Comparison of ENCODE assay signal across 19 cellular contexts in genomic region chr15:92506506-92506905, GRCh38.
DNase-seq lines count a peak whose midpoint lies in the region; ATAC-seq and TF ChIP-seq lines count a peak whose summit lies in the region.
"Had no signal": no experiment of that assay in that cellular context is flagged by ENCODE, and none has a peak within 500 bp of the region (broad histone marks: within the 10 kb centered on the region; RNA-seq: fewer than 3 reads in every experiment).

No MANE protein-coding gene starts in this region.

- ATAC-seq in CD4-positive, alpha-beta T cell (ENCODE audit: poor library complexity): peak; percentile 44
- peak; percentile 18 to 42 for ATAC-seq in gastrocnemius medialis
- ATAC-seq in activated naive CD8-positive, alpha-beta T cell treated with anti-CD3 and anti-CD28 coated beads, Interleukin-2, amount 50 U/mL, for 24 hours: no peak
- no peak for ATAC-seq in GM21723 (IDR thresholded peaks at IDR 0.05; ENCODE audit: unreplicated experiment)

- CTCF ChIA-PET in CD4-positive, alpha-beta T cell (lab: Charles Lee): no interaction called here
- CTCF ChIA-PET in PC-9 (lab: Charles Lee): no interaction called here

- H3K27ac Mint-ChIP-seq in CD4-positive, alpha-beta T cell: peak overlapping the region; percentile 73
- no peak overlapping the region for H3K27ac Mint-ChIP-seq in activated naive CD8-positive, alpha-beta T cell treated with anti-CD3 and anti-CD28 coated beads, Interleukin-2, amount 50 U/mL, for 24 hours
- H3K27ac Mint-ChIP-seq in chondrocyte (ENCODE audit: unreplicated experiment): no peak overlapping the region
- H3K27ac Mint-ChIP-seq: B cell; CD4-positive, alpha-beta memory T cell; CD8-positive, alpha-beta memory T cell had no signal

- in situ Hi-C loops in gastrocnemius medialis (cut with MboI; ENCODE audit: low sequenced_read_pairs in 4 of 4): no loop called here

- H3K4me2 ChIP-seq in PC-9: no peak overlapping the region
- H3K4me2 ChIP-seq: BLaER1 treated with 17β-estradiol and CSF1 and Interleukin-3, amounts not matched to agents 10 nM and 100 nM had no signal

- peak overlapping the region; percentile 23 for H3K4me3 Mint-ChIP-seq in CD4-positive, alpha-beta T cell
- H3K4me3 Mint-ChIP-seq in activated naive CD8-positive, alpha-beta T cell treated with anti-CD3 and anti-CD28 coated beads, Interleukin-2, amount 50 U/mL, for 24 hours: no peak overlapping the region
- H3K4me3 Mint-ChIP-seq in chondrocyte (ENCODE audit: unreplicated experiment): no peak overlapping the region
- H3K4me3 Mint-ChIP-seq: B cell; CD4-positive, alpha-beta memory T cell; CD8-positive, alpha-beta memory T cell had no signal

- no peak overlapping the region for H3K27ac ChIP-seq in CD4-positive, alpha-beta T cell (ENCODE audit: low read depth, low read length)
- H3K27ac ChIP-seq in PC-9: no peak overlapping the region
- no peak overlapping the region for H3K27ac ChIP-seq in gastrocnemius medialis
- H3K27ac ChIP-seq: BLaER1 treated with 17β-estradiol and CSF1 and Interleukin-3, amounts not matched to agents 10 nM and 100 nM; C4-2B had no signal

- H3K4me3 ChIP-seq in PC-9: no peak overlapping the region
- no peak overlapping the region for H3K4me3 ChIP-seq in gastrocnemius medialis
- H3K4me3 ChIP-seq: BLaER1 treated with 17β-estradiol and CSF1 and Interleukin-3, amounts not matched to agents 10 nM and 100 nM had no signal

- POLR2A ChIA-PET in CD4-positive, alpha-beta T cell (lab: Charles Lee): no interaction called here
- POLR2A ChIA-PET in PC-9 (lab: Charles Lee; ENCODE audit: unreplicated experiment): interaction anchor here (0.8 kb wide), 1 partner anchor 90 kb away, joined by 12 read pairs; no protein-coding TSS in a partner anchor

- H3K27me3 Mint-ChIP-seq in CD4-positive, alpha-beta T cell: no peaks in the 10 kb centered on the region
- peaks cover 4% of the 10 kb centered on the region for H3K27me3 Mint-ChIP-seq in activated naive CD8-positive, alpha-beta T cell treated with anti-CD3 and anti-CD28 coated beads, Interleukin-2, amount 50 U/mL, for 24 hours
- H3K27me3 Mint-ChIP-seq in chondrocyte (ENCODE audit: low read depth): peaks cover 17% of the 10 kb centered on the region

- DNase-seq in CD4-positive, alpha-beta T cell: no peak
- no peak for DNase-seq in PC-9
- peak; percentile 37 for DNase-seq in kidney tubule cell (ENCODE audit: low spot score)
- no peak for DNase-seq in gastrocnemius medialis
- no peak for DNase-seq in activated naive CD8-positive, alpha-beta T cell treated with anti-CD3 and anti-CD28 coated beads, Interleukin-2, amount 50 U/mL, for 24 hours
- no peak for DNase-seq in chondrocyte (ENCODE audit: low spot score)
- DNase-seq in NCI-H82 treated with DMSO at 0.1 percent for 48 hours (lab: John Stamatoyannopoulos, UW; ENCODE audit: unreplicated experiment): no peak
- DNase-seq: 8988T; AML-193; Caco-2; Calu3; CD4-positive, alpha-beta memory T cell; CD8-positive, alpha-beta memory T cell; DMS79 treated with DMSO at 0.1 percent for 48 hours; GF-D8 had no signal

- no TSS peak for BruUV-seq in PC-9 (replicated peaks; lab: Mats Ljungman, UMichigan)

- no peaks in the 10 kb centered on the region for H3K36me3 ChIP-seq in PC-9 (ENCODE audit: low read depth)
- no peaks in the 10 kb centered on the region for H3K36me3 ChIP-seq in gastrocnemius medialis
- H3K36me3 ChIP-seq: BLaER1 treated with 17β-estradiol and CSF1 and Interleukin-3, amounts not matched to agents 10 nM and 100 nM had no signal

- H4K20me1 ChIP-seq in PC-9 (ENCODE audit: insufficient read depth): no peaks in the 10 kb centered on the region
- H4K20me1 ChIP-seq: BLaER1 treated with 17β-estradiol and CSF1 and Interleukin-3, amounts not matched to agents 10 nM and 100 nM had no signal

- peaks cover 13% of the 10 kb centered on the region for H3K4me1 Mint-ChIP-seq in CD4-positive, alpha-beta T cell (ENCODE audit: low read depth)
- no peaks in the 10 kb centered on the region for H3K4me1 Mint-ChIP-seq in activated naive CD8-positive, alpha-beta T cell treated with anti-CD3 and anti-CD28 coated beads, Interleukin-2, amount 50 U/mL, for 24 hours
- no peaks in the 10 kb centered on the region for H3K4me1 Mint-ChIP-seq in chondrocyte (ENCODE audit: low read depth)
- H3K4me1 Mint-ChIP-seq: B cell; CD4-positive, alpha-beta memory T cell; CD8-positive, alpha-beta memory T cell had no signal

- H3K9me3 ChIP-seq in CD4-positive, alpha-beta T cell (ENCODE audit: control insufficient read depth, low read length): no peaks in the 10 kb centered on the region
- H3K9me3 ChIP-seq in PC-9 (ENCODE audit: insufficient read depth, low read depth): no peaks in the 10 kb centered on the region
- no peaks in the 10 kb centered on the region for H3K9me3 ChIP-seq in gastrocnemius medialis
- H3K9me3 ChIP-seq: Caco-2 had no signal

- no peaks in the 10 kb centered on the region for H3K79me2 ChIP-seq in PC-9 (ENCODE audit: low read depth)

- no peak for TF ChIP-seq POLR2A in gastrocnemius medialis (IDR thresholded peaks at IDR 0.05)

- no peaks in the 10 kb centered on the region for H3K9me2 ChIP-seq in PC-9 (ENCODE audit: insufficient read depth)

- H3K4me1 ChIP-seq in PC-9 (replicated peaks; ENCODE audit: insufficient read depth) (no peaks in the 10 kb centered on the region), gastrocnemius medialis (no peaks in the 10 kb centered on the region)

- no peak for TF ChIP-seq CTCF in CD4-positive, alpha-beta T cell (IDR thresholded peaks at IDR 0.05)
- TF ChIP-seq CTCF in PC-9 (conservative IDR thresholded peaks at IDR 0.05) (no peak), gastrocnemius medialis (IDR thresholded peaks at IDR 0.05 in 4 of 5, conservative IDR thresholded peaks at IDR 0.05 in 1 of 5) (no peak), chondrocyte (IDR thresholded peaks at IDR 0.05) (no peak)

- H3K27me3 ChIP-seq in CD4-positive, alpha-beta T cell (ENCODE audit: control insufficient read depth, insufficient read depth, low read length): peaks cover 2% of the 10 kb centered on the region
- H3K27me3 ChIP-seq in PC-9 (ENCODE audit: insufficient read depth, low read depth) (peaks cover 16% of the 10 kb centered on the region), gastrocnemius medialis (no peaks in the 10 kb centered on the region)
- H3K27me3 ChIP-seq: BLaER1 treated with 17β-estradiol and CSF1 and Interleukin-3, amounts not matched to agents 10 nM and 100 nM had no signal

- peak overlapping the region; percentile 39; the same call in 1 of the 2 replicates for H2AFZ ChIP-seq in PC-9

- no peaks in the 10 kb centered on the region for H3K36me3 Mint-ChIP-seq in CD4-positive, alpha-beta T cell (ENCODE audit: low read depth)
- no peaks in the 10 kb centered on the region for H3K36me3 Mint-ChIP-seq in activated naive CD8-positive, alpha-beta T cell treated with anti-CD3 and anti-CD28 coated beads, Interleukin-2, amount 50 U/mL, for 24 hours (ENCODE audit: low read depth)
- H3K36me3 Mint-ChIP-seq in chondrocyte (ENCODE audit: low read depth): peaks cover 2% of the 10 kb centered on the region
- H3K36me3 Mint-ChIP-seq: CD4-positive, alpha-beta memory T cell; CD8-positive, alpha-beta memory T cell had no signal

- intact Hi-C loops in CD4-positive, alpha-beta T cell (cut with DNase I, micrococcal nuclease): no loop called here
- intact Hi-C loops in PC-9 (cut with micrococcal nuclease; ENCODE audit: unreplicated experiment): no loop called here
- intact Hi-C loops in gastrocnemius medialis (cut with DNase I; ENCODE audit: low total_unique reads): no loop called here

- H3K9me3 Mint-ChIP-seq in CD4-positive, alpha-beta T cell: peaks cover 7% of the 10 kb centered on the region
- no peaks in the 10 kb centered on the region for H3K9me3 Mint-ChIP-seq in activated naive CD8-positive, alpha-beta T cell treated with anti-CD3 and anti-CD28 coated beads, Interleukin-2, amount 50 U/mL, for 24 hours
- peaks cover 11% of the 10 kb centered on the region for H3K9me3 Mint-ChIP-seq in chondrocyte (ENCODE audit: low read depth)

- H3F3A ChIP-seq in PC-9 (ENCODE audit: insufficient read depth, low read depth): no peaks in the 10 kb centered on the region

Comparison
In these comparisons a context has a peak if more than half of its experiments do, and no peak if none do; other contexts are left out.
1. ATAC-seq: peak in CD4-positive, alpha-beta T cell (single experiment) and gastrocnemius medialis (2 of 2); none in activated naive CD8-positive, alpha-beta T cell treated with anti-CD3 and anti-CD28 coated beads, Interleukin-2, amount 50 U/mL, for 24 hours (single experiment) and GM21723 (single experiment).